In genomic region chr1:210446479-210446878, GRCh38 we compare ENCODE assay signal across 9 cellular contexts.
DNase-seq lines count a peak whose midpoint lies in the region; ATAC-seq, FAIRE-seq and TF ChIP-seq lines count a peak whose summit lies in the region.
"Had no signal": no experiment of that assay in that cellular context is flagged by ENCODE, and none has a peak within 500 bp of the region (broad histone marks: within the 10 kb centered on the region; RNA-seq: fewer than 3 reads in every experiment).

No MANE protein-coding gene starts in this region.

- peak; percentile 84 for FAIRE-seq in D721Med (lab: Jason Lieb, UNC)
- FAIRE-seq: endothelial cell of umbilical vein had no signal

- no peak for DNase-seq in D721Med (ENCODE audit: insufficient read length, low spot score)
- peak; percentile 58 for DNase-seq in activated CD4-positive, CD25-positive, alpha-beta regulatory T cell treated with anti-CD3 and anti-CD28 coated beads, Interleukin-2, amount 50 U/mL, for 72 hours
- peak; percentile 26 for DNase-seq in effector CD8-positive, alpha-beta T cell (lab: John Stamatoyannopoulos, UW)
- peak; percentile 69 to 80 for DNase-seq in stimulated activated CD8-positive, alpha-beta memory T cell treated with anti-CD3 and anti-CD28 coated beads, Interleukin-15, amount 100 ng/mL, for 4 hours (ENCODE audit: low read depth in 2 of 2)
- DNase-seq in GM03348 (ENCODE audit: low spot score) = no peak
- no peak for DNase-seq in G401 (ENCODE audit: low spot score)

- peak; percentile 82 for ATAC-seq in HG03439 (IDR thresholded peaks at IDR 0.05; ENCODE audit: unreplicated experiment)
- ATAC-seq in HG03571 (IDR thresholded peaks at IDR 0.05; ENCODE audit: unreplicated experiment) = no peak

- TF ChIP-seq CTCF in D721Med (IDR thresholded peaks at IDR 0.05; ENCODE audit: insufficient read depth, missing control alignments) = no peak

- in situ Hi-C loops in G401 (cut with HindIII; ENCODE audit: low sequenced_read_pairs) = no loop called here

Comparison
In these comparisons a context has a peak if more than half of its experiments do, and no peak if none do; other contexts are left out.
1. DNase-seq: peak in activated CD4-positive, CD25-positive, alpha-beta regulatory T cell treated with anti-CD3 and anti-CD28 coated beads, Interleukin-2, amount 50 U/mL, for 72 hours (single experiment), effector CD8-positive, alpha-beta T cell (single experiment) and stimulated activated CD8-positive, alpha-beta memory T cell treated with anti-CD3 and anti-CD28 coated beads, Interleukin-15, amount 100 ng/mL, for 4 hours (2 of 2); none in D721Med (single experiment), GM03348 (single experiment) and G401 (single experiment).